20 cellular contexts compared by ENCODE assay signal in genomic region chr12:77087427-77087826, GRCh38. TPM values are rescaled to one million over a fixed set of nuclear protein-coding genes. Genes with fewer than 3 reads are reported as not detected.
DNase-seq lines count a peak whose midpoint lies in the region; ATAC-seq and TF ChIP-seq lines count a peak whose summit lies in the region.
"Had no signal": no experiment of that assay in that cellular context is flagged by ENCODE, and none has a peak within 500 bp of the region (broad histone marks: within the 10 kb centered on the region; RNA-seq: fewer than 3 reads in every experiment).

No MANE protein-coding gene starts in this region.

- no peak for TF ChIP-seq POLR2A in thyroid gland (IDR thresholded peaks at IDR 0.05)

- H3K36me3 ChIP-seq in kidney epithelial cell (ENCODE audit: control insufficient read depth, insufficient read depth, low read length) (no peaks in the 10 kb centered on the region), thyroid gland (no peaks in the 10 kb centered on the region)
- H3K36me3 ChIP-seq: BE2C, tibial nerve had no signal

- TF ChIP-seq CTCF in AG10803 (conservative IDR thresholded peaks at IDR 0.05; ENCODE audit: low read length) (no peak), cardiac fibroblast (IDR thresholded peaks at IDR 0.05; ENCODE audit: low read depth, low read length) (no peak), kidney epithelial cell (IDR thresholded peaks at IDR 0.05; ENCODE audit: insufficient read depth, low read length, poor library complexity, severe bottlenecking) (no peak), thyroid gland (IDR thresholded peaks at IDR 0.05) (no peak)

- no peak for ATAC-seq in stimulated activated naive CD8-positive, alpha-beta T cell treated with anti-CD3 and anti-CD28 coated beads, Interleukin-15, amount 100 ng/mL, for 72 hours
- no peak for ATAC-seq in HG02938 (IDR thresholded peaks at IDR 0.05; ENCODE audit: unreplicated experiment)
- ATAC-seq: Panc1 had no signal

- no peaks in the 10 kb centered on the region for H3K9me3 ChIP-seq in thyroid gland
- H3K9me3 ChIP-seq: BE2C, tibial nerve had no signal

- no peaks in the 10 kb centered on the region for H3K4me1 Mint-ChIP-seq in stimulated activated naive CD8-positive, alpha-beta T cell treated with anti-CD3 and anti-CD28 coated beads, Interleukin-15, amount 100 ng/mL, for 72 hours
- H3K4me1 Mint-ChIP-seq: activated naive CD8-positive, alpha-beta T cell treated with anti-CD3 and anti-CD28 coated beads, Interleukin-2, amount 10 ng/mL, durations not matched to agents 7 days and 5 days; mesothelial cell of epicardium had no signal

- no peak overlapping the region for H3K4me3 Mint-ChIP-seq in stimulated activated naive CD8-positive, alpha-beta T cell treated with anti-CD3 and anti-CD28 coated beads, Interleukin-15, amount 100 ng/mL, for 72 hours
- H3K4me3 Mint-ChIP-seq: activated naive CD8-positive, alpha-beta T cell treated with anti-CD3 and anti-CD28 coated beads, Interleukin-2, amount 10 ng/mL, durations not matched to agents 7 days and 5 days; mesothelial cell of epicardium; T-helper 1 cell treated with Interleukin-12 subunit alpha and Interleukin-12 subunit beta and Interleukin-4 antibody, amounts not matched to agents 30 μg/mL and 1 μg/mL, for 36 hours had no signal

- DNase-seq in AG10803 (ENCODE audit: low read depth): peak; percentile 79
- DNase-seq in LHCN-M2 (ENCODE audit: low read depth): peak; percentile 31
- DNase-seq in cardiac fibroblast (ENCODE audit: low read depth in 2 of 2): peak; percentile 71 to 90
- DNase-seq in kidney epithelial cell (ENCODE audit: low read depth): peak; percentile 43
- no peak for DNase-seq in stimulated activated naive CD8-positive, alpha-beta T cell treated with anti-CD3 and anti-CD28 coated beads, Interleukin-15, amount 100 ng/mL, for 72 hours
- DNase-seq in thyroid gland: no peak
- DNase-seq in epidermal melanocyte (ENCODE audit: insufficient read length, low spot score): no peak
- DNase-seq: activated CD4-positive, alpha-beta T cell treated with anti-CD3 and anti-CD28 coated beads for 1 hour; activated naive CD8-positive, alpha-beta T cell treated with anti-CD3 and anti-CD28 coated beads, Interleukin-2, amount 10 ng/mL, durations not matched to agents 7 days and 5 days; activated T-cell treated with anti-CD3 and anti-CD28 coated beads for 4 hours; BE2C; cortex of kidney; DND-41; NCI-H1436; NCI-H510A had no signal

- WGBS in thyroid gland, 2 donors: 61 to 67% methylated on average over 4 of the region's 4 CpGs

- intact Hi-C loops in thyroid gland (cut with DNase I): no loop called here

- H3K4me3 ChIP-seq in AG10803 (ENCODE audit: low read length): no peak overlapping the region
- no peak overlapping the region for H3K4me3 ChIP-seq in cardiac fibroblast (replicated peaks in 1 of 2; ENCODE audit: low read depth in 2 of 2, low read length in 2 of 2)
- no peak overlapping the region for H3K4me3 ChIP-seq in kidney epithelial cell (ENCODE audit: low read depth, low read length)
- H3K4me3 ChIP-seq in thyroid gland (replicated peaks in 1 of 3): no peak overlapping the region
- H3K4me3 ChIP-seq: tibial nerve had no signal

- H3K27me3 ChIP-seq in kidney epithelial cell (ENCODE audit: control insufficient read depth, insufficient read depth, low read length) (no peaks in the 10 kb centered on the region), thyroid gland (no peaks in the 10 kb centered on the region)
- H3K27me3 ChIP-seq: BE2C, tibial nerve had no signal

- no peak overlapping the region for H3K27ac Mint-ChIP-seq in stimulated activated naive CD8-positive, alpha-beta T cell treated with anti-CD3 and anti-CD28 coated beads, Interleukin-15, amount 100 ng/mL, for 72 hours
- H3K27ac Mint-ChIP-seq: activated naive CD8-positive, alpha-beta T cell treated with anti-CD3 and anti-CD28 coated beads, Interleukin-2, amount 10 ng/mL, durations not matched to agents 7 days and 5 days; mesothelial cell of epicardium; T-helper 1 cell treated with Interleukin-12 subunit alpha and Interleukin-12 subunit beta and Interleukin-4 antibody, amounts not matched to agents 30 μg/mL and 1 μg/mL, for 36 hours had no signal

- no peak overlapping the region for H3K27ac ChIP-seq in thyroid gland
- H3K27ac ChIP-seq: tibial nerve had no signal

- no peaks in the 10 kb centered on the region for H3K4me1 ChIP-seq in thyroid gland
- H3K4me1 ChIP-seq: BE2C, tibial nerve had no signal

- H3K9me3 Mint-ChIP-seq in stimulated activated naive CD8-positive, alpha-beta T cell treated with anti-CD3 and anti-CD28 coated beads, Interleukin-15, amount 100 ng/mL, for 72 hours: no peaks in the 10 kb centered on the region
- H3K9me3 Mint-ChIP-seq: activated naive CD8-positive, alpha-beta T cell treated with anti-CD3 and anti-CD28 coated beads, Interleukin-2, amount 10 ng/mL, durations not matched to agents 7 days and 5 days; mesothelial cell of epicardium; T-helper 1 cell treated with Interleukin-12 subunit alpha and Interleukin-12 subunit beta and Interleukin-4 antibody, amounts not matched to agents 30 μg/mL and 1 μg/mL, for 36 hours had no signal

- no peaks in the 10 kb centered on the region for H3K27me3 Mint-ChIP-seq in stimulated activated naive CD8-positive, alpha-beta T cell treated with anti-CD3 and anti-CD28 coated beads, Interleukin-15, amount 100 ng/mL, for 72 hours

RNA-seq across cellular contexts. Expression of gene E2F7, which starts 22.1 kb away (rescaled TPM):
- total RNA-seq in LHCN-M2 (2014; rRNA removed): 18.0 and 20.6 TPM in 2 replicates
- 5.4 TPM for polyA plus RNA-seq in LHCN-M2 (2012)
- total RNA-seq in kidney epithelial cell: 34.2 and 53.3 TPM in 2 replicates
- total RNA-seq in thyroid gland: 1 to 10 TPM in 1 of 4 donors, not detected in 3; 4.6 TPM

Comparison
In these comparisons a context has a peak if more than half of its experiments do, and no peak if none do; other contexts are left out.
1. DNase-seq: peak in AG10803 (single experiment), LHCN-M2 (single experiment), cardiac fibroblast (2 of 2) and kidney epithelial cell (single experiment); none in stimulated activated naive CD8-positive, alpha-beta T cell treated with anti-CD3 and anti-CD28 coated beads, Interleukin-15, amount 100 ng/mL, for 72 hours (0 of 2), thyroid gland (0 of 2) and epidermal melanocyte (single experiment).